Comparison of ENCODE assay signal across 10 cellular contexts in genomic region chr20:53598140-53599038, GRCh38. TPM values are rescaled to one million over a fixed set of nuclear protein-coding genes. Genes with fewer than 3 reads are reported as not detected.
DNase-seq lines count a peak whose midpoint lies in the region; ATAC-seq and TF ChIP-seq lines count a peak whose summit lies in the region.
"Had no signal": no experiment of that assay in that cellular context is flagged by ENCODE, and none has a peak within 500 bp of the region (broad histone marks: within the 10 kb centered on the region; RNA-seq: fewer than 3 reads in every experiment).

No MANE protein-coding gene starts in this region.

- peaks cover 61% of the 10 kb centered on the region for H3K4me1 Mint-ChIP-seq in activated naive CD4-positive, alpha-beta T cell treated with anti-CD3 and anti-CD28 coated beads, Interleukin-2, amount 50 U/mL, for 24 hours
- peaks cover 53% of the 10 kb centered on the region for H3K4me1 Mint-ChIP-seq in activated CD4-positive, alpha-beta memory T cell treated with anti-CD3 and anti-CD28 coated beads for 36 hours (ENCODE audit: low read depth)
- H3K4me1 Mint-ChIP-seq in immature natural killer cell (peaks cover 25 to 50% of the 10 kb centered on the region in 2 donors), type B pancreatic cell (ENCODE audit: unreplicated experiment) (peaks cover 45% of the 10 kb centered on the region)

- ATAC-seq in GM19395 (IDR thresholded peaks at IDR 0.05; ENCODE audit: unreplicated experiment): no peak
- ATAC-seq: activated CD4-positive, CD25-positive, alpha-beta regulatory T cell treated with anti-CD3 and anti-CD28 coated beads, Interleukin-2, amount 50 U/mL, for 24 hours; left colon had no signal

- peak overlapping the region; percentile 69 for H3K4me3 Mint-ChIP-seq in activated naive CD4-positive, alpha-beta T cell treated with anti-CD3 and anti-CD28 coated beads, Interleukin-2, amount 50 U/mL, for 24 hours
- H3K4me3 Mint-ChIP-seq in activated CD4-positive, alpha-beta memory T cell treated with anti-CD3 and anti-CD28 coated beads for 36 hours: no peak overlapping the region
- H3K4me3 Mint-ChIP-seq in immature natural killer cell (no peak overlapping the region), type B pancreatic cell (peak overlapping the region; percentile 46)

- CTCF ChIA-PET in activated CD4-positive, alpha-beta memory T cell treated with anti-CD3 and anti-CD28 coated beads for 36 hours (lab: Charles Lee): interaction anchor here (1.0 kb wide), 1 partner anchor 18 kb away, joined by 3 read pairs; no protein-coding TSS in a partner anchor

- peak overlapping the region; percentile 82 for H3K27ac Mint-ChIP-seq in activated naive CD4-positive, alpha-beta T cell treated with anti-CD3 and anti-CD28 coated beads, Interleukin-2, amount 50 U/mL, for 24 hours
- peak overlapping the region; percentile 70 for H3K27ac Mint-ChIP-seq in activated CD4-positive, alpha-beta memory T cell treated with anti-CD3 and anti-CD28 coated beads for 36 hours
- H3K27ac Mint-ChIP-seq in immature natural killer cell: peak overlapping the region; percentile 11 to 81 (median 48)
- H3K27ac Mint-ChIP-seq in type B pancreatic cell: peak overlapping the region; percentile 30

- no peak for DNase-seq in activated naive CD4-positive, alpha-beta T cell (lab: John Stamatoyannopoulos, UW)
- DNase-seq in activated CD4-positive, alpha-beta memory T cell treated with anti-CD3 and anti-CD28 coated beads for 36 hours: peak; percentile 63
- no peak for DNase-seq in immature natural killer cell
- peak; percentile 39 for DNase-seq in type B pancreatic cell (ENCODE audit: extremely low spot score, unreplicated experiment)
- DNase-seq in T-helper 9 cell: no peak
- no peak for DNase-seq in NOMO-1 treated with DMSO at 0.1 percent for 48 hours (lab: John Stamatoyannopoulos, UW; ENCODE audit: unreplicated experiment)

- POLR2A ChIA-PET in activated CD4-positive, alpha-beta memory T cell treated with anti-CD3 and anti-CD28 coated beads for 36 hours (lab: Charles Lee): interaction anchor here (0.7 to 1.4 kb wide), 2 partner anchors 11 to 317 kb away, joined by 6 to 8 read pairs; no protein-coding TSS in a partner anchor

- no peaks in the 10 kb centered on the region for H3K9me3 Mint-ChIP-seq in activated naive CD4-positive, alpha-beta T cell treated with anti-CD3 and anti-CD28 coated beads, Interleukin-2, amount 50 U/mL, for 24 hours
- no peaks in the 10 kb centered on the region for H3K9me3 Mint-ChIP-seq in activated CD4-positive, alpha-beta memory T cell treated with anti-CD3 and anti-CD28 coated beads for 36 hours
- H3K9me3 Mint-ChIP-seq in immature natural killer cell (no peaks in the 10 kb centered on the region), type B pancreatic cell (no peaks in the 10 kb centered on the region)

- TF ChIP-seq CTCF in type B pancreatic cell (conservative IDR thresholded peaks at IDR 0.05): no peak

- intact Hi-C loops in activated CD4-positive, alpha-beta memory T cell treated with anti-CD3 and anti-CD28 coated beads for 36 hours (cut with micrococcal nuclease): loop anchor here (1.0 to 10.0 kb wide), 3 partner anchors 11 to 606 kb away; partner anchors contain the start of gene PFDN4

- H3K27me3 Mint-ChIP-seq in activated naive CD4-positive, alpha-beta T cell treated with anti-CD3 and anti-CD28 coated beads, Interleukin-2, amount 50 U/mL, for 24 hours: no peaks in the 10 kb centered on the region
- H3K27me3 Mint-ChIP-seq in activated CD4-positive, alpha-beta memory T cell treated with anti-CD3 and anti-CD28 coated beads for 36 hours: no peaks in the 10 kb centered on the region
- H3K27me3 Mint-ChIP-seq in immature natural killer cell (ENCODE audit: low read depth in 3 of 3) (peaks cover under 1 to 6% (median 6%) of the 10 kb centered on the region in 3 donors), type B pancreatic cell (no peaks in the 10 kb centered on the region)

- peaks cover 5% of the 10 kb centered on the region for H3K36me3 Mint-ChIP-seq in activated naive CD4-positive, alpha-beta T cell treated with anti-CD3 and anti-CD28 coated beads, Interleukin-2, amount 50 U/mL, for 24 hours
- H3K36me3 Mint-ChIP-seq in activated CD4-positive, alpha-beta memory T cell treated with anti-CD3 and anti-CD28 coated beads for 36 hours: no peaks in the 10 kb centered on the region
- H3K36me3 Mint-ChIP-seq in immature natural killer cell (no peaks in the 10 kb centered on the region), type B pancreatic cell (no peaks in the 10 kb centered on the region)

RNA-seq across cellular contexts. Expression of gene ZNF217, which starts 4.8 kb away (rescaled TPM):
- total RNA-seq in activated CD4-positive, alpha-beta memory T cell treated with anti-CD3 and anti-CD28 coated beads for 36 hours: 10 to 100 TPM; 56.3 to 57.5 TPM
- polyA plus RNA-seq in immature natural killer cell: 10 to 100 TPM in 2 of 3 donors, 1 to 10 TPM in 1; 10.0 to 33.5 (median 16.2) TPM
- total RNA-seq in type B pancreatic cell (ENCODE audit: low replicate concordance): 32.8 and 78.1 TPM in 2 replicates

Comparison
In these comparisons a context has a peak if more than half of its experiments do, and no peak if none do; other contexts are left out.
1. H3K27ac Mint-ChIP-seq: peak in every context shown above with its lines; median percentile 82 in activated naive CD4-positive, alpha-beta T cell treated with anti-CD3 and anti-CD28 coated beads, Interleukin-2, amount 50 U/mL, for 24 hours; 70 in activated CD4-positive, alpha-beta memory T cell treated with anti-CD3 and anti-CD28 coated beads for 36 hours; 48 in immature natural killer cell; 30 in type B pancreatic cell.
2. H3K4me3 Mint-ChIP-seq: peak in activated naive CD4-positive, alpha-beta T cell treated with anti-CD3 and anti-CD28 coated beads, Interleukin-2, amount 50 U/mL, for 24 hours (single experiment) and type B pancreatic cell (single experiment); none in activated CD4-positive, alpha-beta memory T cell treated with anti-CD3 and anti-CD28 coated beads for 36 hours (single experiment) and immature natural killer cell (0 of 5).
3. DNase-seq: peak in activated CD4-positive, alpha-beta memory T cell treated with anti-CD3 and anti-CD28 coated beads for 36 hours (single experiment) and type B pancreatic cell (single experiment); none in activated naive CD4-positive, alpha-beta T cell (0 of 4), immature natural killer cell (0 of 3), T-helper 9 cell (single experiment) and NOMO-1 treated with DMSO at 0.1 percent for 48 hours (single experiment).